1 cellular context compared by ENCODE assay signal in genomic region chr12:106246891-106247730, GRCh38.
A peak's percentile ranks its signal among the peaks of the same experiment; 100 is the strongest.
TF ChIP-seq lines count a peak whose summit lies in the region.

No MANE protein-coding gene starts in this region.

TF ChIP-seq in H1, 55 proteins besides CTCF, POLR2A, EP300 and RAD21 (continued from another document):
- peak; percentile 37; the same call in 1 of the 2 replicates for TF ChIP-seq PHF8 (conservative IDR thresholded peaks at IDR 0.05; ENCODE audit: low read depth, low read length)
